ENCODE assay signal across 8 cellular contexts in genomic region chr17:35969558-35970442, GRCh38. TPM values are rescaled to one million over a fixed set of nuclear protein-coding genes. Genes with fewer than 3 reads are reported as not detected.
DNase-seq lines count a peak whose midpoint lies in the region; ATAC-seq, FAIRE-seq and TF ChIP-seq lines count a peak whose summit lies in the region.

No MANE protein-coding gene starts in this region.

- peaks cover 8% of the 10 kb centered on the region for H3K4me1 Mint-ChIP-seq in astrocyte (ENCODE audit: low read depth, unreplicated experiment)

- no peak overlapping the region for H3K4me3 Mint-ChIP-seq in astrocyte (ENCODE audit: unreplicated experiment)

- H4K20me1 ChIP-seq in astrocyte (ENCODE audit: insufficient read depth, low read length) = no peaks in the 10 kb centered on the region

- H3K27me3 Mint-ChIP-seq in astrocyte (ENCODE audit: low read depth, unreplicated experiment) = peaks cover 10% of the 10 kb centered on the region

- H3K4me1 ChIP-seq in astrocyte (ENCODE audit: insufficient read depth, low read length) = no peaks in the 10 kb centered on the region

- no peaks in the 10 kb centered on the region for H3K9me3 Mint-ChIP-seq in astrocyte (ENCODE audit: unreplicated experiment)

- no peaks in the 10 kb centered on the region for H3K9me3 ChIP-seq in astrocyte (ENCODE audit: insufficient read depth, low read depth, low read length)

- no peak overlapping the region for H3K27ac ChIP-seq in astrocyte (ENCODE audit: low read depth, low read length)

- no peaks in the 10 kb centered on the region for H3K79me2 ChIP-seq in astrocyte (ENCODE audit: insufficient read depth, low read length)

- H3K27me3 ChIP-seq in astrocyte (ENCODE audit: insufficient read depth, low read length) = peaks cover 3% of the 10 kb centered on the region

- H3K4me3 ChIP-seq in astrocyte (ENCODE audit: insufficient read depth, low read depth, low read length) (no peak overlapping the region), skeletal muscle cell (ENCODE audit: low read depth, low read length) (no peak overlapping the region)

- FAIRE-seq in astrocyte (lab: Jason Lieb, UNC) = no peak

- H3K27ac Mint-ChIP-seq in astrocyte (ENCODE audit: unreplicated experiment) = no peak overlapping the region

- H3K36me3 ChIP-seq in astrocyte (ENCODE audit: insufficient read depth, low read length) = no peaks in the 10 kb centered on the region

- no peak overlapping the region for H2AFZ ChIP-seq in astrocyte (ENCODE audit: low read depth, low read length)

- ATAC-seq in GM18517 (IDR thresholded peaks at IDR 0.05; ENCODE audit: unreplicated experiment) (no peak), HG03025 (IDR thresholded peaks at IDR 0.05; ENCODE audit: low FRiP score, unreplicated experiment) (no peak)

- no peaks in the 10 kb centered on the region for H3K36me3 Mint-ChIP-seq in astrocyte (ENCODE audit: low read depth, unreplicated experiment)

- no peak overlapping the region for H3K4me2 ChIP-seq in astrocyte (ENCODE audit: low read length)

- peak; percentile 86 for TF ChIP-seq CTCF in astrocyte (IDR thresholded peaks at IDR 0.05; ENCODE audit: insufficient read depth, low read depth, low read length)

- no peak overlapping the region for H3K9ac ChIP-seq in astrocyte (ENCODE audit: low read length)

- DNase-seq in GM04504 (ENCODE audit: low read depth) (peak; percentile 45), NCI-H128 (lab: John Stamatoyannopoulos, UW; ENCODE audit: unreplicated experiment) (peak; percentile 61), T-helper 2 cell (peak in 4 of 5 experiments; percentile 35 to 70 (median 46)), astrocyte (ENCODE audit: low read depth) (peak; percentile 34), hepatic stellate cell (ENCODE audit: low spot score) (peak; percentile 55), skeletal muscle cell (ENCODE audit: low read depth) (peak; percentile 18)

RNA-seq across cellular contexts. Expression of gene CCL16, which starts 11.5 kb away (rescaled TPM):
- not detected in 2 replicates for total RNA-seq in astrocyte

RNA-seq across cellular contexts. Expression of gene CCL14, which starts 16.7 kb away (rescaled TPM):
- total RNA-seq in astrocyte = not detected in 2 replicates

RNA-seq across cellular contexts. Expression of gene LYZL6, which starts 26.3 kb away (rescaled TPM):
- not detected in 2 replicates for total RNA-seq in astrocyte

RNA-seq across cellular contexts. Expression of gene CCL15, which starts 31.6 kb away (rescaled TPM):
- total RNA-seq in astrocyte = not detected in 2 replicates

RNA-seq across cellular contexts. Expression of gene RDM1, which starts 39.2 kb away (rescaled TPM):
- total RNA-seq in astrocyte = not detected in 2 replicates
